8 cellular contexts compared by ENCODE assay signal in genomic region chr12:94560416-94561221, GRCh38.
DNase-seq lines count a peak whose midpoint lies in the region; ATAC-seq and TF ChIP-seq lines count a peak whose summit lies in the region.

No MANE protein-coding gene starts in this region.

- no peaks in the 10 kb centered on the region for H3K36me3 Mint-ChIP-seq in type B pancreatic cell

- H3K9ac ChIP-seq in BLaER1 = peak overlapping the region; percentile 57; the same call in 1 of the 2 replicates

- peaks cover 66% of the 10 kb centered on the region for H3K4me1 ChIP-seq in BLaER1
- peaks cover 30% of the 10 kb centered on the region for H3K4me1 ChIP-seq in SJCRH30

- peak; percentile 32 to 47 for DNase-seq in SJCRH30
- peak; percentile 75 for DNase-seq in iPS-NIHi11 (ENCODE audit: low spot score)
- no peak for DNase-seq in type B pancreatic cell (ENCODE audit: extremely low spot score, unreplicated experiment)
- no peak for DNase-seq in activated effector memory CD4-positive, alpha-beta T cell treated with Interleukin-2 at 50 U/mL for 16 hours
- no peak for DNase-seq in AG08396 (ENCODE audit: low spot score)

- peak overlapping the region; percentile 61 for H3K27ac Mint-ChIP-seq in type B pancreatic cell

- H3K9me3 Mint-ChIP-seq in type B pancreatic cell = peaks cover 4% of the 10 kb centered on the region

- H3K9me3 ChIP-seq in BLaER1 = no peaks in the 10 kb centered on the region
- H3K9me3 ChIP-seq in SJCRH30 (replicated peaks) = no peaks in the 10 kb centered on the region

- no peaks in the 10 kb centered on the region for H4K20me1 ChIP-seq in BLaER1

- peak overlapping the region; percentile 82 for H3K4me2 ChIP-seq in BLaER1

- H3K4me1 Mint-ChIP-seq in type B pancreatic cell (ENCODE audit: unreplicated experiment) = peaks cover 9% of the 10 kb centered on the region

- H3K27me3 Mint-ChIP-seq in type B pancreatic cell = peaks cover 25% of the 10 kb centered on the region

- H3K27me3 ChIP-seq in BLaER1 (no peaks in the 10 kb centered on the region), SJCRH30 (no peaks in the 10 kb centered on the region; the same call in 1 of the 2 replicates)

- H3K4me3 Mint-ChIP-seq in type B pancreatic cell = no peak overlapping the region

- no peaks in the 10 kb centered on the region for H3K36me3 ChIP-seq in BLaER1
- no peaks in the 10 kb centered on the region for H3K36me3 ChIP-seq in SJCRH30

- peak overlapping the region; percentile 82 for H3K27ac ChIP-seq in BLaER1
- H3K27ac ChIP-seq in SJCRH30 = no peak overlapping the region

- no peak for TF ChIP-seq CTCF in type B pancreatic cell (conservative IDR thresholded peaks at IDR 0.05)

- ATAC-seq in GM19043 (IDR thresholded peaks at IDR 0.05; ENCODE audit: low read depth, unreplicated experiment) = peak; percentile 68
- peak; percentile 62 for ATAC-seq in HG03066 (IDR thresholded peaks at IDR 0.05; ENCODE audit: low read depth, unreplicated experiment)

- peak overlapping the region; percentile 44; the same call in 1 of the 2 replicates for H3K4me3 ChIP-seq in BLaER1
- H3K4me3 ChIP-seq in SJCRH30 = no peak overlapping the region

Comparison
In these comparisons a context has a peak if more than half of its experiments do, and no peak if none do; other contexts are left out.
1. DNase-seq: peak in SJCRH30 (2 of 2) and iPS-NIHi11 (single experiment); none in type B pancreatic cell (single experiment), activated effector memory CD4-positive, alpha-beta T cell treated with Interleukin-2 at 50 U/mL for 16 hours (single experiment) and AG08396 (single experiment).